Comparison of ENCODE assay signal across 17 cellular contexts in the genomic region with DNA sequence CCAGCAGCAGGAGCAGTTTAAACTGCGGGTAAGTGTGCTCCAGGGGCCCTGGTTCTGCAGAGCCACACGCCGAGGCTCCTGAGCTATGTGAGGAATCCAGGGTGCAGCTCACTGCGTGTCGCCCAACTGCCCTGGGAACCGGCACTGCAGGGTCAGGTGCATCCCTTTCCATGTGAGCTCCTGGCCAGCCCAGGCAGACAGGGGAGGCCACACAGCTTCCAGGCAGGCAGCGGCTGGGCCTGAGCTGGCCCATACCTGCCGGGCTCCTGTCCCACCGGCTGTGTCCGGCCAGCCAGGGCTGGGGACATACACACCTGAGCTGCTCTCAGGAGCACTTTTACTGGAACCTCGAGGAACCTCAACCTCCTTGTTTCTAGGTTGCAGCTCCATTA. TPM values are rescaled to one million over a fixed set of nuclear protein-coding genes. Genes with fewer than 3 reads are reported as not detected.
DNase-seq lines count a peak whose midpoint lies in the region; ATAC-seq and TF ChIP-seq lines count a peak whose summit lies in the region.
"Had no signal": no experiment of that assay in that cellular context is flagged by ENCODE, and none has a peak within 500 bp of the region (broad histone marks: within the 10 kb centered on the region; RNA-seq: fewer than 3 reads in every experiment).

No MANE protein-coding gene starts in this region.

- no peaks in the 10 kb centered on the region for H3K36me3 Mint-ChIP-seq in mesothelial cell of epicardium
- H3K36me3 Mint-ChIP-seq: stimulated activated memory B cell treated with anti-CD40 and anti-IgM and Interleukin-4, amounts not matched to agents 10 μg/mL and 1 μg/mL and 100 μg/mL, for 72 hours had no signal

- no peak overlapping the region for H3K4me3 ChIP-seq in thyroid gland (replicated peaks in 1 of 3)
- H3K4me3 ChIP-seq: Peyer's patch had no signal

- intact Hi-C loops in thyroid gland (cut with DNase I), result no loop called here

- H3K27ac Mint-ChIP-seq in mesothelial cell of epicardium, result peak overlapping the region; percentile 43
- H3K27ac Mint-ChIP-seq: activated CD4-positive, alpha-beta T cell treated with anti-CD3 and anti-CD28 coated beads for 36 hours; activated T-cell treated with anti-CD3 and anti-CD28 coated beads, Interleukin-2, amount 50 U/mL, for 24 hours; stimulated activated memory B cell treated with anti-CD40 and anti-IgM and Interleukin-4, amounts not matched to agents 10 μg/mL and 1 μg/mL and 100 μg/mL, for 72 hours; T-helper 1 cell treated with Interleukin-12 subunit alpha and Interleukin-12 subunit beta and Interleukin-4 antibody, amounts not matched to agents 30 μg/mL and 1 μg/mL, for 36 hours had no signal

- H3K36me3 ChIP-seq in thyroid gland, result no peaks in the 10 kb centered on the region
- H3K36me3 ChIP-seq: Peyer's patch had no signal

- no peak overlapping the region for H3K4me3 Mint-ChIP-seq in mesothelial cell of epicardium
- H3K4me3 Mint-ChIP-seq: activated CD4-positive, alpha-beta T cell treated with anti-CD3 and anti-CD28 coated beads for 36 hours; activated T-cell treated with anti-CD3 and anti-CD28 coated beads, Interleukin-2, amount 50 U/mL, for 24 hours; stimulated activated memory B cell treated with anti-CD40 and anti-IgM and Interleukin-4, amounts not matched to agents 10 μg/mL and 1 μg/mL and 100 μg/mL, for 72 hours; T-helper 1 cell treated with Interleukin-12 subunit alpha and Interleukin-12 subunit beta and Interleukin-4 antibody, amounts not matched to agents 30 μg/mL and 1 μg/mL, for 36 hours had no signal

- ATAC-seq in esophagus mucosa, result peak; percentile 37
- no peak for ATAC-seq in GM19463 (IDR thresholded peaks at IDR 0.05; ENCODE audit: unreplicated experiment)
- no peak for ATAC-seq in GM19023 (IDR thresholded peaks at IDR 0.05; ENCODE audit: unreplicated experiment)
- ATAC-seq: activated CD4-positive, alpha-beta T cell treated with anti-CD3 and anti-CD28 coated beads for 36 hours; stimulated activated memory B cell treated with anti-CD40 and anti-IgM and Interleukin-4, amounts not matched to agents 10 μg/mL and 1 μg/mL and 100 μg/mL, for 72 hours had no signal

- H3K9me3 ChIP-seq in thyroid gland, result no peaks in the 10 kb centered on the region
- H3K9me3 ChIP-seq: Peyer's patch had no signal

- no peak for TF ChIP-seq POLR2A in thyroid gland (IDR thresholded peaks at IDR 0.05)

- H3K4me1 ChIP-seq in thyroid gland, result peaks cover 0 to 32% of the 10 kb centered on the region in 2 donors

- no peaks in the 10 kb centered on the region for H3K9me3 Mint-ChIP-seq in mesothelial cell of epicardium
- H3K9me3 Mint-ChIP-seq: activated T-cell treated with anti-CD3 and anti-CD28 coated beads, Interleukin-2, amount 50 U/mL, for 24 hours; stimulated activated memory B cell treated with anti-CD40 and anti-IgM and Interleukin-4, amounts not matched to agents 10 μg/mL and 1 μg/mL and 100 μg/mL, for 72 hours; T-helper 1 cell treated with Interleukin-12 subunit alpha and Interleukin-12 subunit beta and Interleukin-4 antibody, amounts not matched to agents 30 μg/mL and 1 μg/mL, for 36 hours had no signal

- no peaks in the 10 kb centered on the region for H3K27me3 ChIP-seq in thyroid gland
- H3K27me3 ChIP-seq: Peyer's patch had no signal

- WGBS in thyroid gland, 2 donors, result 49 to 61% methylated on average over 9 to 10 of the region's 11 CpGs

- peak overlapping the region in 2 of 3 donors; percentile 28 to 55 for H3K27ac ChIP-seq in thyroid gland

- peak; percentile 39 for DNase-seq in HT-29 (ENCODE audit: low spot score)
- peak in 1 of 2 experiments; percentile 20 for DNase-seq in mesothelial cell of epicardium (ENCODE audit: low spot score in 2 of 2, unreplicated experiment in 2 of 2)
- peak; percentile 47 to 61 for DNase-seq in thyroid gland
- DNase-seq in NCI-H82 (lab: John Stamatoyannopoulos, UW), result no peak
- DNase-seq: activated CD4-positive, alpha-beta T cell treated with anti-CD3 and anti-CD28 coated beads for 36 hours; activated T-cell treated with anti-CD3 and anti-CD28 coated beads, Interleukin-2, amount 50 U/mL, for 24 hours; amygdala; GDM1; H7; NCI-H1694 treated with DMSO at 0.1 percent for 48 hours; NCI-H524 treated with DMSO at 0.1 percent for 48 hours had no signal

- no peaks in the 10 kb centered on the region for H3K27me3 Mint-ChIP-seq in mesothelial cell of epicardium (ENCODE audit: low read depth)

- TF ChIP-seq CTCF in mesothelial cell of epicardium (IDR thresholded peaks at IDR 0.05; ENCODE audit: unreplicated experiment) (no peak), thyroid gland (IDR thresholded peaks at IDR 0.05) (no peak)

- peaks cover 33% of the 10 kb centered on the region for H3K4me1 Mint-ChIP-seq in mesothelial cell of epicardium
- H3K4me1 Mint-ChIP-seq: activated CD4-positive, alpha-beta T cell treated with anti-CD3 and anti-CD28 coated beads for 36 hours; stimulated activated memory B cell treated with anti-CD40 and anti-IgM and Interleukin-4, amounts not matched to agents 10 μg/mL and 1 μg/mL and 100 μg/mL, for 72 hours had no signal

RNA-seq across cellular contexts. Expression of gene COL18A1, which starts 18.6 kb away (rescaled TPM):
- 27.7 and 32.2 TPM in 2 replicates for total RNA-seq in HT-29 (2014; rRNA removed; shearing (Covaris generic))
- 26.7 TPM for total RNA-seq in esophagus mucosa
- 302 to 315 TPM (median 305 TPM) in 3 replicates for total RNA-seq in mesothelial cell of epicardium
- 100 to 1,000 TPM; 105 to 264 (median 238) TPM for total RNA-seq in thyroid gland
